28 cellular contexts compared by ENCODE assay signal in the genomic region with DNA sequence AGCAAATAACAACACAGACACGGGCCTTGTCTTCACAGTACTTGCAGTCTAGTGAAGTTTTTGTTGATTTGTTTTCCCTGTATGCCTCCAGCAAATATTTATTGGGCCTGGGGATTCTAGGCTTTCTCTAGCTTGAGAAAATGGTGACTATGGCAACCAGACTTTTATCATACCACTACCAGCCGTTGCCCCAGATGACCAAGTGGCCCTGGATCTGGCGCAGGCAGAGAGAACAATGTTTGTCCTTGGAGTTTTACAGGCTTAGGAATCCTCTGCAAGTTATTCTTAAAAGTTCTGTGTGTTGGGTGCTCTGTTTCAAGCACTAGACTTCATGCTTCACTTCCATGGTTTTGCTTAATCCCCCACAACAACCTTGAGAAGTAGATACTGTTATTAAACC.
"Had no signal": no experiment of that assay in that cellular context is flagged by ENCODE, and none has a peak within 500 bp of the region (broad histone marks: within the 10 kb centered on the region; RNA-seq: fewer than 3 reads in every experiment).

No MANE protein-coding gene starts in this region.

- H3K27ac ChIP-seq: brain microvascular endothelial cell, epithelial cell of prostate, esophagus squamous epithelium, gastroesophageal sphincter had no signal

- H3K27ac Mint-ChIP-seq: activated CD4-positive, alpha-beta memory T cell treated with anti-CD3 and anti-CD28 coated beads, Interleukin-2, amount 10 ng/mL, durations not matched to agents 7 days and 5 days; activated CD4-positive, alpha-beta T cell treated with anti-CD3 and anti-CD28 coated beads for 36 hours; activated CD4-positive, alpha-beta T cell treated with anti-CD3 and anti-CD28 coated beads, Interleukin-2, amount 10 ng/mL, durations not matched to agents 24 days and 14 days; activated naive CD4-positive, alpha-beta T cell treated with anti-CD3 and anti-CD28 coated beads, Interleukin-2, amount 10 ng/mL, durations not matched to agents 7 days and 5 days; activated naive CD4-positive, alpha-beta T cell treated with anti-CD3 and anti-CD28 coated beads, Interleukin-2, amount 50 U/mL, for 72 hours; activated naive CD8-positive, alpha-beta T cell treated with anti-CD3 and anti-CD28 coated beads, Interleukin-2, amount 10 ng/mL, durations not matched to agents 7 days and 5 days; activated T-cell treated with anti-CD3 and anti-CD28 coated beads, Interleukin-2, amount 50 U/mL, for 24 hours; activated T-cell treated with anti-CD3 and anti-CD28 coated beads, Interleukin-2, amount 50 U/mL, for 72 hours; T-helper 17 cell; T-helper 2 cell treated with Interferon-gamma antibody and Interleukin-4, amounts not matched to agents 5 μg/mL and 100 μg/mL, for 36 hours had no signal

- H3K27me3 ChIP-seq: brain microvascular endothelial cell, esophagus squamous epithelium, gastroesophageal sphincter had no signal

- H3K36me3 ChIP-seq: brain microvascular endothelial cell, esophagus squamous epithelium, gastroesophageal sphincter had no signal

- H3K4me1 ChIP-seq: esophagus squamous epithelium, gastroesophageal sphincter had no signal

- H3K4me1 Mint-ChIP-seq: activated CD4-positive, alpha-beta memory T cell treated with anti-CD3 and anti-CD28 coated beads, Interleukin-2, amount 10 ng/mL, durations not matched to agents 7 days and 5 days; activated CD4-positive, alpha-beta T cell treated with anti-CD3 and anti-CD28 coated beads, Interleukin-2, amount 10 ng/mL, durations not matched to agents 24 days and 14 days; activated naive CD8-positive, alpha-beta T cell treated with anti-CD3 and anti-CD28 coated beads, Interleukin-2, amount 10 ng/mL, durations not matched to agents 7 days and 5 days; central memory CD8-positive, alpha-beta T cell; T-helper 17 cell had no signal

- H3K9me3 Mint-ChIP-seq: activated CD4-positive, alpha-beta memory T cell treated with anti-CD3 and anti-CD28 coated beads, Interleukin-2, amount 10 ng/mL, durations not matched to agents 7 days and 5 days; activated CD4-positive, alpha-beta T cell treated with anti-CD3 and anti-CD28 coated beads, Interleukin-2, amount 10 ng/mL, durations not matched to agents 24 days and 14 days; activated naive CD4-positive, alpha-beta T cell treated with anti-CD3 and anti-CD28 coated beads, Interleukin-2, amount 10 ng/mL, durations not matched to agents 7 days and 5 days; activated naive CD4-positive, alpha-beta T cell treated with anti-CD3 and anti-CD28 coated beads, Interleukin-2, amount 50 U/mL, for 72 hours; activated naive CD8-positive, alpha-beta T cell treated with anti-CD3 and anti-CD28 coated beads, Interleukin-2, amount 10 ng/mL, durations not matched to agents 7 days and 5 days; activated T-cell treated with anti-CD3 and anti-CD28 coated beads, Interleukin-2, amount 50 U/mL, for 24 hours; activated T-cell treated with anti-CD3 and anti-CD28 coated beads, Interleukin-2, amount 50 U/mL, for 72 hours; central memory CD8-positive, alpha-beta T cell; T-helper 2 cell treated with Interferon-gamma antibody and Interleukin-4, amounts not matched to agents 5 μg/mL and 100 μg/mL, for 36 hours had no signal

- H3K4me3 Mint-ChIP-seq: activated CD4-positive, alpha-beta memory T cell treated with anti-CD3 and anti-CD28 coated beads, Interleukin-2, amount 10 ng/mL, durations not matched to agents 7 days and 5 days; activated CD4-positive, alpha-beta T cell treated with anti-CD3 and anti-CD28 coated beads for 36 hours; activated CD4-positive, alpha-beta T cell treated with anti-CD3 and anti-CD28 coated beads, Interleukin-2, amount 10 ng/mL, durations not matched to agents 24 days and 14 days; activated naive CD4-positive, alpha-beta T cell treated with anti-CD3 and anti-CD28 coated beads, Interleukin-2, amount 10 ng/mL, durations not matched to agents 7 days and 5 days; activated naive CD8-positive, alpha-beta T cell treated with anti-CD3 and anti-CD28 coated beads, Interleukin-2, amount 10 ng/mL, durations not matched to agents 7 days and 5 days; activated T-cell treated with anti-CD3 and anti-CD28 coated beads, Interleukin-2, amount 50 U/mL, for 24 hours; activated T-cell treated with anti-CD3 and anti-CD28 coated beads, Interleukin-2, amount 50 U/mL, for 72 hours; central memory CD8-positive, alpha-beta T cell; T-helper 17 cell; T-helper 2 cell treated with Interferon-gamma antibody and Interleukin-4, amounts not matched to agents 5 μg/mL and 100 μg/mL, for 36 hours had no signal

- ATAC-seq: activated CD4-positive, alpha-beta T cell treated with anti-CD3 and anti-CD28 coated beads for 36 hours; activated naive CD4-positive, alpha-beta T cell treated with anti-CD3 and anti-CD28 coated beads, Interleukin-2, amount 50 U/mL, for 72 hours; activated T-cell treated with anti-CD3 and anti-CD28 coated beads, Interleukin-2, amount 50 U/mL, for 72 hours; gastroesophageal sphincter; T-helper 17 cell had no signal

- DNase-seq: activated CD4-positive, alpha-beta memory T cell treated with anti-CD3 and anti-CD28 coated beads, Interleukin-2, amount 10 ng/mL, durations not matched to agents 7 days and 5 days; activated CD4-positive, alpha-beta T cell treated with anti-CD3 and anti-CD28 coated beads for 36 hours; activated CD4-positive, alpha-beta T cell treated with anti-CD3 and anti-CD28 coated beads, Interleukin-2, amount 10 ng/mL, durations not matched to agents 24 days and 14 days; activated CD4-positive, alpha-beta T cell treated with anti-CD3 and anti-CD28 coated beads, Interleukin-2, amount 50 U/mL, for 4 hours; activated CD4-positive, CD25-positive, alpha-beta regulatory T cell; activated CD4-positive, CD25-positive, alpha-beta regulatory T cell treated with anti-CD3 and anti-CD28 coated beads, Interleukin-2, amount 50 U/mL, for 72 hours; activated CD8-positive, alpha-beta memory T cell treated with anti-CD3 and anti-CD28 coated beads, Interleukin-2, amount 50 U/mL, for 48 hours; activated gamma-delta T cell; activated naive CD4-positive, alpha-beta T cell; activated naive CD4-positive, alpha-beta T cell treated with anti-CD3 and anti-CD28 coated beads, Interleukin-2, amount 10 ng/mL, durations not matched to agents 7 days and 5 days; activated naive CD8-positive, alpha-beta T cell treated with anti-CD3 and anti-CD28 coated beads, Interleukin-2, amount 10 ng/mL, durations not matched to agents 7 days and 5 days; activated T-cell treated with anti-CD3 and anti-CD28 coated beads for 4 hours; activated T-cell treated with anti-CD3 and anti-CD28 coated beads, Interleukin-2, amount 50 U/mL, for 24 hours; activated T-cell treated with anti-CD3 and anti-CD28 coated beads, Interleukin-2, amount 50 U/mL, for 72 hours; amniotic stem cell; anterior cingulate cortex; brain microvascular endothelial cell; effector CD8-positive, alpha-beta T cell; esophagus squamous epithelium; foreskin melanocyte; T-helper 1 cell; T-helper 17 cell; T1000 had no signal

- H3K36me3 Mint-ChIP-seq: activated naive CD4-positive, alpha-beta T cell treated with anti-CD3 and anti-CD28 coated beads, Interleukin-2, amount 10 ng/mL, durations not matched to agents 7 days and 5 days; activated naive CD4-positive, alpha-beta T cell treated with anti-CD3 and anti-CD28 coated beads, Interleukin-2, amount 50 U/mL, for 72 hours; activated naive CD8-positive, alpha-beta T cell treated with anti-CD3 and anti-CD28 coated beads, Interleukin-2, amount 10 ng/mL, durations not matched to agents 7 days and 5 days had no signal

- H3K27me3 Mint-ChIP-seq: activated CD4-positive, alpha-beta memory T cell treated with anti-CD3 and anti-CD28 coated beads, Interleukin-2, amount 10 ng/mL, durations not matched to agents 7 days and 5 days; activated CD4-positive, alpha-beta T cell treated with anti-CD3 and anti-CD28 coated beads for 36 hours; activated naive CD4-positive, alpha-beta T cell treated with anti-CD3 and anti-CD28 coated beads, Interleukin-2, amount 10 ng/mL, durations not matched to agents 7 days and 5 days; activated naive CD8-positive, alpha-beta T cell treated with anti-CD3 and anti-CD28 coated beads, Interleukin-2, amount 10 ng/mL, durations not matched to agents 7 days and 5 days; central memory CD8-positive, alpha-beta T cell; T-helper 17 cell had no signal

- H3K9me3 ChIP-seq: esophagus squamous epithelium, gastroesophageal sphincter had no signal

- H3K4me3 ChIP-seq: esophagus squamous epithelium, gastroesophageal sphincter had no signal
